9 cellular contexts compared by ENCODE assay signal in the genomic region with DNA sequence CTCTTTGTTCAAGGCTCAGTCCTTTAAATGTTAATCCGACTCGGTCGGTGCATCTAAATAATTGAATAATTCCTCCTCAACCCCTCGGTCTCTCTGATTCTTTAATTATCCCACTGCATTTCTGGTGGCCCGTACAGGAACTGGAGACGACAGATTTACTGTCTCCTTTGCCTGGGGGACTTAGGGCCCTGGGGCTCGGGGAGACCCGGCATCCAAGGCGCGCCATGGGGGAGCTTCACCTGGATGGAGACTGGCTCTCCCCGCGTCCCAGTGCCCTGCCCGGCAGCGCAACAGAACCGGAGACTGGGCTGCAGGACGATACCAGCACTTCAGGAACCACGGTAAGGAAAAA. TPM values are rescaled to one million over a fixed set of nuclear protein-coding genes. Genes with fewer than 3 reads are reported as not detected.
DNase-seq lines count a peak whose midpoint lies in the region; ATAC-seq and TF ChIP-seq lines count a peak whose summit lies in the region.
"Had no signal": no experiment of that assay in that cellular context is flagged by ENCODE, and none has a peak within 500 bp of the region (broad histone marks: within the 10 kb centered on the region; RNA-seq: fewer than 3 reads in every experiment).

No MANE protein-coding gene starts in this region.

- no peaks in the 10 kb centered on the region for H3K36me3 Mint-ChIP-seq in stimulated activated naive B cell treated with anti-CD40 and anti-IgM and Interleukin-4, amounts not matched to agents 10 μg/mL and 1 μg/mL and 100 μg/mL, for 72 hours
- H3K36me3 Mint-ChIP-seq in chondrocyte (ENCODE audit: low read depth): no peaks in the 10 kb centered on the region
- H3K36me3 Mint-ChIP-seq: memory B cell had no signal

- H3K4me1 Mint-ChIP-seq in stimulated activated naive B cell treated with anti-CD40 and anti-IgM and Interleukin-4, amounts not matched to agents 10 μg/mL and 1 μg/mL and 100 μg/mL, for 72 hours: no peaks in the 10 kb centered on the region
- H3K4me1 Mint-ChIP-seq in chondrocyte (ENCODE audit: low read depth): no peaks in the 10 kb centered on the region
- H3K4me1 Mint-ChIP-seq: memory B cell had no signal

- no peaks in the 10 kb centered on the region for H3K27me3 Mint-ChIP-seq in stimulated activated naive B cell treated with anti-CD40 and anti-IgM and Interleukin-4, amounts not matched to agents 10 μg/mL and 1 μg/mL and 100 μg/mL, for 72 hours
- no peaks in the 10 kb centered on the region for H3K27me3 Mint-ChIP-seq in chondrocyte (ENCODE audit: low read depth)
- H3K27me3 Mint-ChIP-seq: memory B cell had no signal

- 55% methylated on average over 9 of the region's 17 CpGs for WGBS in right lobe of liver (ENCODE audit: insufficient coverage, low coverage, low lambda C conversion rate, missing lambda C conversion rate)

- TF ChIP-seq POLR2A in right lobe of liver (IDR thresholded peaks at IDR 0.05): no peak

- no peak overlapping the region for H3K4me3 Mint-ChIP-seq in stimulated activated naive B cell treated with anti-CD40 and anti-IgM and Interleukin-4, amounts not matched to agents 10 μg/mL and 1 μg/mL and 100 μg/mL, for 72 hours
- H3K4me3 Mint-ChIP-seq in chondrocyte (ENCODE audit: unreplicated experiment): no peak overlapping the region
- H3K4me3 Mint-ChIP-seq: memory B cell had no signal

- peak overlapping the region; percentile 39; the same call in 1 of the 2 replicates for H3K4me3 ChIP-seq in HFF-Myc (replicated peaks; ENCODE audit: low read depth, low read length)
- H3K4me3 ChIP-seq in choroid plexus epithelial cell (ENCODE audit: low read depth, low read length): peak overlapping the region; percentile 57
- peak overlapping the region in 2 of 3 donors; percentile 65 to 69 for H3K4me3 ChIP-seq in right lobe of liver

- ATAC-seq in right lobe of liver (peak in 1 of 4 donors; percentile 13), HG02763 (IDR thresholded peaks at IDR 0.05; ENCODE audit: unreplicated experiment) (no peak)
- peak; percentile 12 to 15 for ATAC-seq in stimulated activated naive B cell treated with anti-CD40 and anti-IgM and Interleukin-4, amounts not matched to agents 10 μg/mL and 1 μg/mL and 100 μg/mL, for 72 hours (replicated peaks)

- intact Hi-C loops in right lobe of liver (cut with DNase I): no loop called here

- H3K4me1 ChIP-seq in right lobe of liver: no peaks in the 10 kb centered on the region

- H3K9me3 Mint-ChIP-seq in stimulated activated naive B cell treated with anti-CD40 and anti-IgM and Interleukin-4, amounts not matched to agents 10 μg/mL and 1 μg/mL and 100 μg/mL, for 72 hours: no peaks in the 10 kb centered on the region
- peaks cover 2% of the 10 kb centered on the region for H3K9me3 Mint-ChIP-seq in chondrocyte (ENCODE audit: low read depth)
- H3K9me3 Mint-ChIP-seq: memory B cell had no signal

- H3K27ac Mint-ChIP-seq in stimulated activated naive B cell treated with anti-CD40 and anti-IgM and Interleukin-4, amounts not matched to agents 10 μg/mL and 1 μg/mL and 100 μg/mL, for 72 hours: no peak overlapping the region
- H3K27ac Mint-ChIP-seq in chondrocyte (ENCODE audit: unreplicated experiment): no peak overlapping the region
- H3K27ac Mint-ChIP-seq: memory B cell had no signal

- DNase-seq in HFF-Myc (ENCODE audit: extremely low read depth, low read depth) (no peak), choroid plexus epithelial cell (ENCODE audit: low read depth) (no peak), right lobe of liver (no peak), chondrocyte (ENCODE audit: low spot score) (no peak), GM19240 (ENCODE audit: insufficient read length, low spot score) (no peak)
- peak; percentile 6 for DNase-seq in stimulated activated naive B cell treated with anti-CD40 and anti-IgM and Interleukin-4, amounts not matched to agents 10 μg/mL and 1 μg/mL and 100 μg/mL, for 72 hours
- no peak for DNase-seq in stimulated activated naive CD4-positive, alpha-beta T cell (lab: John Stamatoyannopoulos, UW)

- H3K9me3 ChIP-seq in right lobe of liver: no peaks in the 10 kb centered on the region

- peak overlapping the region; percentile 60 to 89 (median 83) for H3K27ac ChIP-seq in right lobe of liver

- no peaks in the 10 kb centered on the region for H3K36me3 ChIP-seq in right lobe of liver

- TF ChIP-seq CTCF in HFF-Myc (IDR thresholded peaks at IDR 0.05; ENCODE audit: low read depth, low read length, missing control alignments): no peak
- no peak for TF ChIP-seq CTCF in choroid plexus epithelial cell (conservative IDR thresholded peaks at IDR 0.05; ENCODE audit: low read depth, low read length)
- TF ChIP-seq CTCF in right lobe of liver (IDR thresholded peaks at IDR 0.05): no peak
- no peak for TF ChIP-seq CTCF in chondrocyte (IDR thresholded peaks at IDR 0.05)

- no peaks in the 10 kb centered on the region for H3K27me3 ChIP-seq in right lobe of liver

RNA-seq across cellular contexts. Expression of gene SELENOI, which starts 47.7 kb away (rescaled TPM):
- total RNA-seq in right lobe of liver (10 to 100 TPM; 24.1 to 39.1 (median 33.7) TPM), chondrocyte (15.5 to 22.2 TPM (median 17.2 TPM) in 3 replicates)

RNA-seq across cellular contexts. Expression of gene ADGRF3, which starts 48.3 kb away (rescaled TPM):
- total RNA-seq in right lobe of liver (under 1 TPM in 3 of 6 experiments, not detected in 3; 0.07 to 0.51 (median 0.15) TPM), chondrocyte (0.10 to 0.85 TPM (median 0.12 TPM) in 3 replicates)

RNA-seq across cellular contexts. Expression of gene HADHB, which starts 53.5 kb away (rescaled TPM):
- 100 to 1,000 TPM; 129 to 295 (median 219) TPM for total RNA-seq in right lobe of liver
- 85.0 to 96.8 TPM (median 89.1 TPM) in 3 replicates for total RNA-seq in chondrocyte

RNA-seq across cellular contexts. Expression of gene HADHA, which starts 53.8 kb away (rescaled TPM):
- 100 to 1,000 TPM; 115 to 246 (median 160) TPM for total RNA-seq in right lobe of liver
- total RNA-seq in chondrocyte: 98.0 to 119 TPM (median 103 TPM) in 3 replicates
